In the genomic region with DNA sequence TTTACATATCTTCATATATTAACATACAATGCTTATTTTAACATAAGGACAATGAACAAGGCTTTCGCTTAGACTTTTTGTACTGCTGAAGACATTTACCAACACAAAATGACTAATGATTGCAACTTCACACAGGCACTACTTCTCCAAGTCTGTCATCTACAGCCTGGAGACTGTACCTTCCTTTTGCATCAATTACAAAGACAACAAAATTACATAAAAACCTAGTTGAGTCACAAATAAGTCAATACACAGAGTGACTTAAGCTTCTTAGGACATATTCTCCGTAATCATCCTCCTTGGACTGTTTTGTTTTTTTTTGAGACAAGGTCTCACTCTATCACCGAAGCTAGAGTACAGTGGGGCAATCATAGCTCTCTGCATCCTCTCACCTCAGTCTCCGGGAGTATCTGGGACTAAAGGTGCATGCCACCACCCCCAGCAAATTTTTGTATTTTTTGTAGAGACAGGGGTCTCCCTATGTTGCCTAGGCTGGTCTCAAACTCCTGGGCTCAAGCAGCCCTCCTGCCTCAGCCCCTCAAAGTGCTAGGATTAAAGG, we compare ENCODE assay signal across 2 cellular contexts.
TF ChIP-seq lines count a peak whose summit lies in the region.

No MANE protein-coding gene starts in this region.

TF ChIP-seq in GM23338, 12 proteins besides CTCF, POLR2A, EP300 and RAD21 (continues in another document):
- TF ChIP-seq, protein P1, sequence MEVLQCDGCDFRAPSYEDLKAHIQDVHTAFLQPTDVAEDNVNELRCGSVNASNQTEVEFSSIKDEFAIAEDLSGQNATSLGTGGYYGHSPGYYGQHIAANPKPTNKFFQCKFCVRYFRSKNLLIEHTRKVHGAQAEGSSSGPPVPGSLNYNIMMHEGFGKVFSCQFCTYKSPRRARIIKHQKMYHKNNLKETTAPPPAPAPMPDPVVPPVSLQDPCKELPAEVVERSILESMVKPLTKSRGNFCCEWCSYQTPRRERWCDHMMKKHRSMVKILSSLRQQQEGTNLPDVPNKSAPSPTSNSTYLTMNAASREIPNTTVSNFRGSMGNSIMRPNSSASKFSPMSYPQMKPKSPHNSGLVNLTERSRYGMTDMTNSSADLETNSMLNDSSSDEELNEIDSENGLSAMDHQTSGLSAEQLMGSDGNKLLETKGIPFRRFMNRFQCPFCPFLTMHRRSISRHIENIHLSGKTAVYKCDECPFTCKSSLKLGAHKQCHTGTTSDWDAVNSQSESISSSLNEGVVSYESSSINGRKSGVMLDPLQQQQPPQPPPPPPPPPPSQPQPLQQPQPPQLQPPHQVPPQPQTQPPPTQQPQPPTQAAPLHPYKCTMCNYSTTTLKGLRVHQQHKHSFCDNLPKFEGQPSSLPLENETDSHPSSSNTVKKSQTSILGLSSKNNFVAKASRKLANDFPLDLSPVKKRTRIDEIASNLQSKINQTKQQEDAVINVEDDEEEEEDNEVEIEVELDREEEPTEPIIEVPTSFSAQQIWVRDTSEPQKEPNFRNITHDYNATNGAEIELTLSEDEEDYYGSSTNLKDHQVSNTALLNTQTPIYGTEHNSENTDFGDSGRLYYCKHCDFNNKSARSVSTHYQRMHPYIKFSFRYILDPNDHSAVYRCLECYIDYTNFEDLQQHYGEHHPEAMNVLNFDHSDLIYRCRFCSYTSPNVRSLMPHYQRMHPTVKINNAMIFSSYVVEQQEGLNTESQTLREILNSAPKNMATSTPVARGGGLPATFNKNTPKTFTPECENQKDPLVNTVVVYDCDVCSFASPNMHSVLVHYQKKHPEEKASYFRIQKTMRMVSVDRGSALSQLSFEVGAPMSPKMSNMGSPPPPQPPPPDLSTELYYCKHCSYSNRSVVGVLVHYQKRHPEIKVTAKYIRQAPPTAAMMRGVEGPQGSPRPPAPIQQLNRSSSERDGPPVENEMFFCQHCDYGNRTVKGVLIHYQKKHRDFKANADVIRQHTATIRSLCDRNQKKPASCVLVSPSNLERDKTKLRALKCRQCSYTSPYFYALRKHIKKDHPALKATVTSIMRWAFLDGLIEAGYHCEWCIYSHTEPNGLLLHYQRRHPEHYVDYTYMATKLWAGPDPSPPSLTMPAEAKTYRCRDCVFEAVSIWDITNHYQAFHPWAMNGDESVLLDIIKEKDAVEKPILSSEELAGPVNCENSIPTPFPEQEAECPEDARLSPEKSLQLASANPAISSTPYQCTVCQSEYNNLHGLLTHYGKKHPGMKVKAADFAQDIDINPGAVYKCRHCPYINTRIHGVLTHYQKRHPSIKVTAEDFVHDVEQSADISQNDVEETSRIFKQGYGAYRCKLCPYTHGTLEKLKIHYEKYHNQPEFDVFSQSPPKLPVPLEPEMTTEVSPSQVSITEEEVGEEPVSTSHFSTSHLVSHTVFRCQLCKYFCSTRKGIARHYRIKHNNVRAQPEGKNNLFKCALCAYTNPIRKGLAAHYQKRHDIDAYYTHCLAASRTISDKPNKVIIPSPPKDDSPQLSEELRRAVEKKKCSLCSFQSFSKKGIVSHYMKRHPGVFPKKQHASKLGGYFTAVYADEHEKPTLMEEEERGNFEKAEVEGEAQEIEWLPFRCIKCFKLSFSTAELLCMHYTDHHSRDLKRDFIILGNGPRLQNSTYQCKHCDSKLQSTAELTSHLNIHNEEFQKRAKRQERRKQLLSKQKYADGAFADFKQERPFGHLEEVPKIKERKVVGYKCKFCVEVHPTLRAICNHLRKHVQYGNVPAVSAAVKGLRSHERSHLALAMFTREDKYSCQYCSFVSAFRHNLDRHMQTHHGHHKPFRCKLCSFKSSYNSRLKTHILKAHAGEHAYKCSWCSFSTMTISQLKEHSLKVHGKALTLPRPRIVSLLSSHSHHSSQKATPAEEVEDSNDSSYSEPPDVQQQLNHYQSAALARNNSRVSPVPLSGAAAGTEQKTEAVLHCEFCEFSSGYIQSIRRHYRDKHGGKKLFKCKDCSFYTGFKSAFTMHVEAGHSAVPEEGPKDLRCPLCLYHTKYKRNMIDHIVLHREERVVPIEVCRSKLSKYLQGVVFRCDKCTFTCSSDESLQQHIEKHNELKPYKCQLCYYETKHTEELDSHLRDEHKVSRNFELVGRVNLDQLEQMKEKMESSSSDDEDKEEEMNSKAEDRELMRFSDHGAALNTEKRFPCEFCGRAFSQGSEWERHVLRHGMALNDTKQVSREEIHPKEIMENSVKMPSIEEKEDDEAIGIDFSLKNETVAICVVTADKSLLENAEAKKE (CRISPR knock-in tag; IDR thresholded peaks at IDR 0.05) = no peak
- no peak for TF ChIP-seq ZNF114 (CRISPR knock-in tag; IDR thresholded peaks at IDR 0.05)
- TF ChIP-seq ZNF331 (CRISPR knock-in tag; IDR thresholded peaks at IDR 0.05; ENCODE audit: low read depth) = no peak
- no peak for TF ChIP-seq JUNB (IDR thresholded peaks at IDR 0.05; ENCODE audit: unreplicated experiment)
- no peak for TF ChIP-seq EZH2 (IDR thresholded peaks at IDR 0.05; ENCODE audit: low read depth, unreplicated experiment)
- TF ChIP-seq EZH2phosphoT487 (IDR thresholded peaks at IDR 0.05; ENCODE audit: unreplicated experiment) = no peak
- TF ChIP-seq, protein P2, sequence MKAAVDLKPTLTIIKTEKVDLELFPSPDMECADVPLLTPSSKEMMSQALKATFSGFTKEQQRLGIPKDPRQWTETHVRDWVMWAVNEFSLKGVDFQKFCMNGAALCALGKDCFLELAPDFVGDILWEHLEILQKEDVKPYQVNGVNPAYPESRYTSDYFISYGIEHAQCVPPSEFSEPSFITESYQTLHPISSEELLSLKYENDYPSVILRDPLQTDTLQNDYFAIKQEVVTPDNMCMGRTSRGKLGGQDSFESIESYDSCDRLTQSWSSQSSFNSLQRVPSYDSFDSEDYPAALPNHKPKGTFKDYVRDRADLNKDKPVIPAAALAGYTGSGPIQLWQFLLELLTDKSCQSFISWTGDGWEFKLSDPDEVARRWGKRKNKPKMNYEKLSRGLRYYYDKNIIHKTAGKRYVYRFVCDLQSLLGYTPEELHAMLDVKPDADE (IDR thresholded peaks at IDR 0.05) = no peak
- TF ChIP-seq CREB1 (CRISPR knock-in tag; IDR thresholded peaks at IDR 0.05; ENCODE audit: low read depth) = no peak
- no peak for TF ChIP-seq POLR2AphosphoS5 (IDR thresholded peaks at IDR 0.05; ENCODE audit: low read depth)
- TF ChIP-seq STAT1 (IDR thresholded peaks at IDR 0.05; ENCODE audit: unreplicated experiment) = no peak
- no peak for TF ChIP-seq NANOG (IDR thresholded peaks at IDR 0.05; ENCODE audit: borderline replicate concordance)

TF ChIP-seq in K562, 482 proteins besides CTCF, POLR2A, EP300 and RAD21:
- TF ChIP-seq ZNF507 (tag; conservative IDR thresholded peaks at IDR 0.05) (no peak), CGGBP1 (CRISPR knock-in tag; IDR thresholded peaks at IDR 0.05) (no peak), KLF1 (tag; IDR thresholded peaks at IDR 0.05) (no peak)
